In genomic region chr4:55993994-55994657, GRCh38 we compare ENCODE assay signal across 9 cellular contexts. TPM values are rescaled to one million over a fixed set of nuclear protein-coding genes. Genes with fewer than 3 reads are reported as not detected.
A peak's percentile ranks its signal among the peaks of the same experiment; 100 is the strongest.
DNase-seq lines count a peak whose midpoint lies in the region; ATAC-seq and TF ChIP-seq lines count a peak whose summit lies in the region.
"Had no signal": no experiment of that assay in that cellular context is flagged by ENCODE, and none has a peak within 500 bp of the region (broad histone marks: within the 10 kb centered on the region; RNA-seq: fewer than 3 reads in every experiment).

No MANE protein-coding gene starts in this region.

- intact Hi-C loops in PC-9 (cut with micrococcal nuclease; ENCODE audit: unreplicated experiment): no loop called here

- H4K5ac ChIP-seq in H9 (ENCODE audit: insufficient read length, low read depth, low read length): no peak overlapping the region

- H3K27me3 Mint-ChIP-seq in central memory CD8-positive, alpha-beta T cell: no peaks in the 10 kb centered on the region
- no peaks in the 10 kb centered on the region for H3K27me3 Mint-ChIP-seq in H9 (ENCODE audit: low read depth)

- H4K8ac ChIP-seq in H9 (replicated peaks; ENCODE audit: insufficient read length, low read depth, low read length): no peak overlapping the region

- no peak overlapping the region for H4K91ac ChIP-seq in H9 (ENCODE audit: insufficient read length, low read depth, low read length)

- TF ChIP-seq CTCF in PC-9 (conservative IDR thresholded peaks at IDR 0.05) (no peak), H9 (conservative IDR thresholded peaks at IDR 0.05) (no peak)

- no TSS peak for BruUV-seq in PC-9 (replicated peaks; lab: Mats Ljungman, UMichigan)

- H2AK5ac ChIP-seq in H9 (ENCODE audit: insufficient read length, low read length): no peak overlapping the region

- H3F3A ChIP-seq in PC-9 (ENCODE audit: insufficient read depth, low read depth): no peaks in the 10 kb centered on the region

- no peaks in the 10 kb centered on the region for H3K79me1 ChIP-seq in H9 (ENCODE audit: insufficient read depth, low read depth, low read length, poor library complexity, severe bottlenecking)

- H3K4me2 ChIP-seq in PC-9: no peak overlapping the region
- H3K4me2 ChIP-seq in H9 (ENCODE audit: insufficient read depth, insufficient read length, low read length): no peak overlapping the region

- no peak overlapping the region for H2BK12ac ChIP-seq in H9 (ENCODE audit: insufficient read length, low read depth, low read length)

- H3K23ac ChIP-seq in H9 (ENCODE audit: insufficient read length, low read depth, low read length): no peak overlapping the region

- POLR2A ChIA-PET in PC-9 (lab: Charles Lee; ENCODE audit: unreplicated experiment): no interaction called here

- H3K4me1 ChIP-seq in PC-9 (replicated peaks; ENCODE audit: insufficient read depth) (no peaks in the 10 kb centered on the region), H9 (ENCODE audit: insufficient read depth, low read length) (no peaks in the 10 kb centered on the region; the same call in 1 of the 2 replicates)
- H3K4me1 ChIP-seq: testis had no signal

- no peak overlapping the region for H2BK120ac ChIP-seq in H9 (ENCODE audit: low read depth, low read length, poor library complexity, severe bottlenecking)

- no CpG with 5 or more reads among the region's 3 CpGs for WGBS in H9 (ENCODE audit: extremely low coverage, insufficient read length, low lambda C conversion rate)

- H3K36me3 Mint-ChIP-seq in central memory CD8-positive, alpha-beta T cell (ENCODE audit: insufficient read depth): peaks cover 27% of the 10 kb centered on the region
- peaks cover 4 to 16% (median 12%) of the 10 kb centered on the region in 3 experiments; a peak in 6 of 7 replicates for H3K36me3 Mint-ChIP-seq in H9 (ENCODE audit: insufficient read depth in 1 of 3, low read depth in 3 of 3)

- H4K20me1 ChIP-seq in PC-9 (ENCODE audit: insufficient read depth) (no peaks in the 10 kb centered on the region), H9 (ENCODE audit: control insufficient read depth, insufficient read depth, insufficient read length) (no peaks in the 10 kb centered on the region)

- no peak overlapping the region for H3K4ac ChIP-seq in H9 (ENCODE audit: low read depth, low read length)

- H2BK15ac ChIP-seq in H9 (ENCODE audit: low read depth, low read length): no peak overlapping the region

- H2AFZ ChIP-seq in PC-9 (no peak overlapping the region), H9 (ENCODE audit: low read length) (no peak overlapping the region)

- H3K36me3 ChIP-seq in PC-9 (ENCODE audit: low read depth): no peaks in the 10 kb centered on the region

- H3K9me2 ChIP-seq in PC-9 (ENCODE audit: insufficient read depth): no peaks in the 10 kb centered on the region

- no peak overlapping the region for H3T11ph ChIP-seq in H9 (ENCODE audit: low read length)

- H3K9ac ChIP-seq in H9 (ENCODE audit: extremely low read depth, insufficient read length, low read length): no peak overlapping the region

- H3K27me3 ChIP-seq in PC-9 (ENCODE audit: insufficient read depth, low read depth): no peaks in the 10 kb centered on the region
- no peaks in the 10 kb centered on the region for H3K27me3 ChIP-seq in H9 (ENCODE audit: insufficient read depth, low read length)
- H3K27me3 ChIP-seq: testis had no signal

- H3K4me1 Mint-ChIP-seq in central memory CD8-positive, alpha-beta T cell: peaks cover 10% of the 10 kb centered on the region
- H3K4me1 Mint-ChIP-seq in H9: peaks cover 27 to 36% of the 10 kb centered on the region in 2 experiments

- CTCF ChIA-PET in PC-9 (lab: Charles Lee): interaction anchor here (0.7 kb wide), 1 partner anchor 250 kb away, joined by 3 read pairs; no protein-coding TSS in a partner anchor

- H2BK5ac ChIP-seq in H9 (ENCODE audit: insufficient read length, low read length): no peak overlapping the region

- H3K4me3 ChIP-seq in PC-9: no peak overlapping the region
- H3K4me3 ChIP-seq: testis had no signal

- no peak overlapping the region for H3K18ac ChIP-seq in H9 (ENCODE audit: insufficient read length, low read depth, low read length)

- no peak overlapping the region for H3K14ac ChIP-seq in H9 (ENCODE audit: insufficient read depth, low read length)

- no peaks in the 10 kb centered on the region for H3K9me3 Mint-ChIP-seq in central memory CD8-positive, alpha-beta T cell
- no peaks in the 10 kb centered on the region for H3K9me3 Mint-ChIP-seq in H9

- no peak overlapping the region for H3K56ac ChIP-seq in H9 (ENCODE audit: insufficient read length, low read depth, low read length)

- DNase-seq in central memory CD8-positive, alpha-beta T cell (ENCODE audit: low spot score in 2 of 2): no peak
- DNase-seq in NCI-H1417 (lab: John Stamatoyannopoulos, UW) (no peak), PC-9 (no peak), H9 (no peak)
- DNase-seq: IMR-90, testis had no signal

- no peak overlapping the region for H2BK20ac ChIP-seq in H9 (ENCODE audit: low read depth, low read length, poor library complexity, severe bottlenecking)

- H3K9me3 ChIP-seq in PC-9 (ENCODE audit: insufficient read depth, low read depth) (no peaks in the 10 kb centered on the region), H9 (ENCODE audit: control insufficient read depth, low read depth, low read length) (no peaks in the 10 kb centered on the region)
- H3K9me3 ChIP-seq: testis had no signal

- ATAC-seq in GM18868 (IDR thresholded peaks at IDR 0.05; ENCODE audit: unreplicated experiment) (peak; percentile 93), GM21447 (IDR thresholded peaks at IDR 0.05; ENCODE audit: unreplicated experiment) (peak; percentile 81), HG03432 (IDR thresholded peaks at IDR 0.05; ENCODE audit: unreplicated experiment) (peak; percentile 92)
- no peak for ATAC-seq in central memory CD8-positive, alpha-beta T cell (replicated peaks; ENCODE audit: extremely low read depth, poor library complexity, severe bottlenecking)

- no peak overlapping the region for H3K4me3 Mint-ChIP-seq in central memory CD8-positive, alpha-beta T cell
- no peak overlapping the region for H3K4me3 Mint-ChIP-seq in H9

- peak overlapping the region; percentile 22 for H3K27ac Mint-ChIP-seq in central memory CD8-positive, alpha-beta T cell (ENCODE audit: low read depth)
- H3K27ac Mint-ChIP-seq in H9: no peak overlapping the region

- H3K23me2 ChIP-seq in H9 (ENCODE audit: insufficient read length, low read depth, low read length, poor library complexity, severe bottlenecking): no peaks in the 10 kb centered on the region

- no peaks in the 10 kb centered on the region for H3K79me2 ChIP-seq in PC-9 (ENCODE audit: low read depth)
- H3K79me2 ChIP-seq in H9 (ENCODE audit: insufficient read depth, low read length): no peaks in the 10 kb centered on the region

- H3K27ac ChIP-seq in PC-9: no peak overlapping the region
- no peak overlapping the region for H3K27ac ChIP-seq in H9 (ENCODE audit: insufficient read length, low read depth, low read length)
- H3K27ac ChIP-seq: testis had no signal

RNA-seq across cellular contexts. Expression of gene CEP135, which starts 45.4 kb away (rescaled TPM):
- total RNA-seq in PC-9 (2021) (7.3 and 8.8 TPM in 2 replicates), H9 (2021) (12.6 and 13.9 TPM in 2 replicates)
